In genomic region chr5:79809743-79810142, GRCh38 we compare ENCODE assay signal across 20 cellular contexts.
DNase-seq lines count a peak whose midpoint lies in the region; ATAC-seq, FAIRE-seq and TF ChIP-seq lines count a peak whose summit lies in the region.
"Had no signal": no experiment of that assay in that cellular context is flagged by ENCODE, and none has a peak within 500 bp of the region (broad histone marks: within the 10 kb centered on the region; RNA-seq: fewer than 3 reads in every experiment).

No MANE protein-coding gene starts in this region.

- H3K4me3 ChIP-seq in K562 (no peak overlapping the region), gastrocnemius medialis (no peak overlapping the region), A673 (ENCODE audit: low read depth, low read length, poor library complexity, severe bottlenecking) (no peak overlapping the region)
- H3K4me3 ChIP-seq: GM12878, HAP-1 had no signal

- ATAC-seq in Right ventricle myocardium inferior (peak; percentile 8), Right ventricle myocardium superior (ENCODE audit: poor library complexity) (no peak), K562 (no peak; the same call in 2 of the 3 replicates), foreskin keratinocyte (peak; percentile 46), gastrocnemius medialis (peak; percentile 50 to 85)
- no peak for ATAC-seq in natural killer cell treated with Interleukin-12 subunit alpha and Interleukin-12 subunit beta and Interleukin-15 and Interleukin-18, amount 100 ng/mL, for 72 hours
- ATAC-seq: GM12878 had no signal

- in situ Hi-C loops in K562 (cut with MboI): no loop called here
- in situ Hi-C loops in gastrocnemius medialis (cut with MboI; ENCODE audit: low sequenced_read_pairs in 4 of 4): no loop called here

- H3K27me3 ChIP-seq in K562 (ENCODE audit: control insufficient read depth in 2 of 2, insufficient read depth in 2 of 2, low read length in 2 of 2) (no peaks in the 10 kb centered on the region), foreskin keratinocyte (peaks cover 15% of the 10 kb centered on the region), gastrocnemius medialis (no peaks in the 10 kb centered on the region), A673 (replicated peaks; ENCODE audit: insufficient read depth, low read depth, low read length, poor library complexity) (no peaks in the 10 kb centered on the region)

- H3K4me3 Mint-ChIP-seq in natural killer cell treated with Interleukin-12 subunit alpha and Interleukin-12 subunit beta and Interleukin-15 and Interleukin-18, amount 100 ng/mL, for 72 hours: no peak overlapping the region
- H3K4me3 Mint-ChIP-seq: CD4-positive, CD25-positive, alpha-beta regulatory T cell; CD8-positive, alpha-beta memory T cell had no signal

- H3K4me2 ChIP-seq in K562 (ENCODE audit: insufficient read depth, low read length): no peak overlapping the region

- TF ChIP-seq POLR2A in K562 (conservative IDR thresholded peaks at IDR 0.05) (no peak), gastrocnemius medialis (IDR thresholded peaks at IDR 0.05) (no peak)

- intact Hi-C loops in Right ventricle myocardium inferior (cut with DNase I) (no loop called here), Right ventricle myocardium superior (cut with DNase I) (no loop called here), K562 (cut with micrococcal nuclease) (no loop called here), gastrocnemius medialis (cut with DNase I; ENCODE audit: low total_unique reads) (loop anchor here (5.0 kb wide), 1 partner anchor 302 kb away; no protein-coding TSS in a partner anchor), A673 (cut with micrococcal nuclease; ENCODE audit: unreplicated experiment) (no loop called here)

- H3K9me3 Mint-ChIP-seq in natural killer cell treated with Interleukin-12 subunit alpha and Interleukin-12 subunit beta and Interleukin-15 and Interleukin-18, amount 100 ng/mL, for 72 hours: no peaks in the 10 kb centered on the region
- H3K9me3 Mint-ChIP-seq: CD4-positive, CD25-positive, alpha-beta regulatory T cell; CD8-positive, alpha-beta memory T cell had no signal

- H3K36me3 ChIP-seq in K562 (ENCODE audit: control insufficient read depth, insufficient read depth, low read length) (no peaks in the 10 kb centered on the region), gastrocnemius medialis (no peaks in the 10 kb centered on the region), A673 (ENCODE audit: insufficient read depth, low read length, poor library complexity, severe bottlenecking) (no peaks in the 10 kb centered on the region)
- H3K36me3 ChIP-seq: BE2C, HAP-1 had no signal

- TF ChIP-seq CTCF in K562 (IDR thresholded peaks at IDR 0.05 in 2 of 3, conservative IDR thresholded peaks at IDR 0.05 in 1 of 3; ENCODE audit: insufficient read depth in 2 of 3, low read depth in 1 of 3, low read length in 3 of 3): no peak
- TF ChIP-seq CTCF in foreskin keratinocyte (conservative IDR thresholded peaks at IDR 0.05): no peak
- TF ChIP-seq CTCF in gastrocnemius medialis (IDR thresholded peaks at IDR 0.05 in 4 of 5, conservative IDR thresholded peaks at IDR 0.05 in 1 of 5): no peak
- TF ChIP-seq CTCF in A673 (conservative IDR thresholded peaks at IDR 0.05; ENCODE audit: low read depth, low read length): no peak

- WGBS in K562 (ENCODE audit: insufficient coverage, low coverage, missing lambda C conversion rate): 4% methylated on average over 3 of the region's 3 CpGs

- H3K9ac ChIP-seq in K562 (ENCODE audit: insufficient read depth in 1 of 2, low read depth in 2 of 2, low read length in 2 of 2): no peak overlapping the region

- TF ChIP-seq EP300 in K562 (IDR thresholded peaks at IDR 0.05; ENCODE audit: low read length): no peak

- H3K4me1 ChIP-seq in K562 (replicated peaks in 1 of 2; ENCODE audit: control insufficient read depth in 2 of 2, insufficient read depth in 2 of 2, low read length in 2 of 2) (peaks cover 13 to 42% of the 10 kb centered on the region in 2 experiments), foreskin keratinocyte (no peaks in the 10 kb centered on the region), gastrocnemius medialis (peaks cover 52 to 53% of the 10 kb centered on the region in 2 donors), A673 (ENCODE audit: insufficient read depth, low read length, poor library complexity, severe bottlenecking) (no peaks in the 10 kb centered on the region)
- H3K4me1 ChIP-seq: BE2C, HAP-1 had no signal

- H3K4me1 Mint-ChIP-seq in natural killer cell treated with Interleukin-12 subunit alpha and Interleukin-12 subunit beta and Interleukin-15 and Interleukin-18, amount 100 ng/mL, for 72 hours (ENCODE audit: low read depth in 2 of 2): no peaks in the 10 kb centered on the region
- H3K4me1 Mint-ChIP-seq: CD4-positive, CD25-positive, alpha-beta regulatory T cell; CD8-positive, alpha-beta memory T cell had no signal

- POLR2A ChIA-PET in K562 (lab: Yijun Ruan, JAX): no interaction called here
- POLR2A ChIA-PET in A673 (lab: Charles Lee; ENCODE audit: low non-redundant PET): no interaction called here

- H3K27me3 Mint-ChIP-seq in natural killer cell treated with Interleukin-12 subunit alpha and Interleukin-12 subunit beta and Interleukin-15 and Interleukin-18, amount 100 ng/mL, for 72 hours: peaks cover 2% of the 10 kb centered on the region in 2 donors

- H3K79me2 ChIP-seq in K562 (ENCODE audit: control insufficient read depth, insufficient read depth, low read length): no peaks in the 10 kb centered on the region

- BruUV-seq in K562 (replicated peaks; lab: Mats Ljungman, UMichigan) (no TSS peak), A673 (replicated peaks; lab: Mats Ljungman, UMichigan) (no TSS peak)

- H3K9me3 ChIP-seq in K562 (replicated peaks; ENCODE audit: control insufficient read depth, insufficient read depth, low read depth, low read length) (no peaks in the 10 kb centered on the region), gastrocnemius medialis (no peaks in the 10 kb centered on the region), A673 (ENCODE audit: low read depth, low read length, poor library complexity, severe bottlenecking) (no peaks in the 10 kb centered on the region)
- H3K9me3 ChIP-seq: BE2C, HAP-1 had no signal

- TF ChIP-seq RAD21 in K562 (CRISPR knock-in tag; conservative IDR thresholded peaks at IDR 0.05 in 1 of 2, IDR thresholded peaks at IDR 0.05 in 1 of 2): no peak

- CTCF ChIA-PET in K562 (lab: Yijun Ruan, JAX; ENCODE audit: low intra/inter-chr PET ratio) (no interaction called here), A673 (lab: Charles Lee) (no interaction called here)

- no peak overlapping the region for H3K27ac Mint-ChIP-seq in natural killer cell treated with Interleukin-12 subunit alpha and Interleukin-12 subunit beta and Interleukin-15 and Interleukin-18, amount 100 ng/mL, for 72 hours
- H3K27ac Mint-ChIP-seq: CD4-positive, CD25-positive, alpha-beta regulatory T cell; CD8-positive, alpha-beta memory T cell had no signal

- H3K27ac ChIP-seq in K562 (ENCODE audit: extremely low read depth, low read depth, low read length): no peak overlapping the region
- H3K27ac ChIP-seq in foreskin keratinocyte: no peak overlapping the region
- peak overlapping the region; percentile 34 to 75 (median 66) for H3K27ac ChIP-seq in gastrocnemius medialis
- H3K27ac ChIP-seq in A673 (ENCODE audit: low read depth, low read length, poor library complexity, severe bottlenecking): no peak overlapping the region
- H3K27ac ChIP-seq: 22Rv1 had no signal

- H3K9me1 ChIP-seq in K562 (ENCODE audit: control insufficient read depth, insufficient read depth, low read length): no peaks in the 10 kb centered on the region

- no peak for DNase-seq in Right ventricle myocardium inferior (ENCODE audit: missing footprints)
- no peak for DNase-seq in Right ventricle myocardium superior
- DNase-seq in K562 (ENCODE audit: extremely low read depth in 1 of 4, low spot score in 3 of 4): peak in 1 of 4 experiments; percentile 29
- DNase-seq in foreskin keratinocyte: peak in 1 of 2 donors; percentile 22
- DNase-seq in gastrocnemius medialis: peak in 1 of 2 donors; percentile 55
- DNase-seq in germinal center (ENCODE audit: low spot score): no peak
- DNase-seq in A673 (ENCODE audit: low spot score): no peak
- no peak for DNase-seq in natural killer cell treated with Interleukin-12 subunit alpha and Interleukin-12 subunit beta and Interleukin-15 and Interleukin-18, amount 100 ng/mL, for 72 hours (ENCODE audit: low spot score)
- DNase-seq: BE2C; C1 segment of cervical spinal cord; CD4-positive, CD25-positive, alpha-beta regulatory T cell; CD8-positive, alpha-beta memory T cell; COR-L47; DMS 273 treated with DMSO at 0.1 percent for 48 hours; DMS53; DND-41; EL had no signal

- no peaks in the 10 kb centered on the region for H4K20me1 ChIP-seq in K562 (replicated peaks; ENCODE audit: control insufficient read depth, insufficient read depth, low read length)

- H3K36me3 Mint-ChIP-seq in natural killer cell treated with Interleukin-12 subunit alpha and Interleukin-12 subunit beta and Interleukin-15 and Interleukin-18, amount 100 ng/mL, for 72 hours: no peaks in the 10 kb centered on the region
- H3K36me3 Mint-ChIP-seq: CD4-positive, CD25-positive, alpha-beta regulatory T cell; CD8-positive, alpha-beta memory T cell had no signal

- no peak for FAIRE-seq in K562 (lab: Jason Lieb, UNC)
- FAIRE-seq: GM12878 had no signal

- peak overlapping the region; percentile 53 for H2AFZ ChIP-seq in K562 (ENCODE audit: low read depth, low read length)

TF ChIP-seq in K562, 482 proteins besides CTCF, POLR2A, EP300 and RAD21 (continues in another document):
- TF ChIP-seq YY1 (IDR thresholded peaks at IDR 0.05; ENCODE audit: borderline replicate concordance in 1 of 3, control insufficient read depth in 1 of 3, extremely low read depth in 1 of 3, insufficient read depth in 3 of 3, insufficient read length in 1 of 3, insufficient replicate concordance in 2 of 3, low read depth in 1 of 3, low read length in 2 of 3) (no peak), HDGF (IDR thresholded peaks at IDR 0.05) (no peak), USF1 (CRISPR knock-in tag; IDR thresholded peaks at IDR 0.05) (no peak), ZNF311 (CRISPR knock-in tag; IDR thresholded peaks at IDR 0.05) (no peak)

Comparison
In these comparisons a context has a peak if more than half of its experiments do, and no peak if none do; other contexts are left out.
1. ATAC-seq: peak in Right ventricle myocardium inferior (single experiment), foreskin keratinocyte (single experiment) and gastrocnemius medialis (2 of 2); none in Right ventricle myocardium superior (single experiment), K562 (single experiment) and natural killer cell treated with Interleukin-12 subunit alpha and Interleukin-12 subunit beta and Interleukin-15 and Interleukin-18, amount 100 ng/mL, for 72 hours (0 of 2).
2. H3K27ac ChIP-seq: peak in gastrocnemius medialis (4 of 4); none in K562 (single experiment), foreskin keratinocyte (single experiment) and A673 (single experiment).